9 cellular contexts compared by ENCODE assay signal in genomic region chr12:645563-646071, GRCh38. TPM values are rescaled to one million over a fixed set of nuclear protein-coding genes. Genes with fewer than 3 reads are reported as not detected.
DNase-seq lines count a peak whose midpoint lies in the region; ATAC-seq and TF ChIP-seq lines count a peak whose summit lies in the region.
"Had no signal": no experiment of that assay in that cellular context is flagged by ENCODE, and none has a peak within 500 bp of the region (broad histone marks: within the 10 kb centered on the region; RNA-seq: fewer than 3 reads in every experiment).

No MANE protein-coding gene starts in this region.

- H3K4me1 ChIP-seq in liver (ENCODE audit: control insufficient read depth in 4 of 4, insufficient read depth in 4 of 4, low read length in 3 of 4): peaks cover 22 to 49% (median 40%) of the 10 kb centered on the region in 4 donors
- H3K4me1 ChIP-seq in subcutaneous abdominal adipose tissue (ENCODE audit: control insufficient read depth in 5 of 5, insufficient read depth in 5 of 5, low read length in 5 of 5): peaks cover 26 to 52% (median 51%) of the 10 kb centered on the region in 5 donors

- H3K9me3 ChIP-seq in liver (ENCODE audit: control insufficient read depth in 4 of 4, low read length in 3 of 4): no peaks in the 10 kb centered on the region
- H3K9me3 ChIP-seq in subcutaneous abdominal adipose tissue (ENCODE audit: control insufficient read depth in 5 of 5, low read length in 5 of 5): no peaks in the 10 kb centered on the region

- CTCF ChIA-PET in activated CD8-positive, alpha-beta memory T cell treated with anti-CD3 and anti-CD28 coated beads, Interleukin-2, amount 10 ng/mL, durations not matched to agents 7 days and 5 days (lab: Charles Lee): interaction anchor here (0.9 to 5.3 kb wide), 3 partner anchors 69 to 161 kb away, joined by 3 to 44 read pairs (median 8); partner anchors contain the start of gene WNK1

- H3K4me1 Mint-ChIP-seq in endothelial cell (ENCODE audit: unreplicated experiment): peaks cover 18% of the 10 kb centered on the region
- peaks cover 39% of the 10 kb centered on the region for H3K4me1 Mint-ChIP-seq in activated CD8-positive, alpha-beta memory T cell treated with anti-CD3 and anti-CD28 coated beads, Interleukin-2, amount 10 ng/mL, durations not matched to agents 7 days and 5 days

- ATAC-seq in activated CD8-positive, alpha-beta memory T cell treated with anti-CD3 and anti-CD28 coated beads, Interleukin-2, amount 10 ng/mL, durations not matched to agents 7 days and 5 days: no peak

- H3K27ac ChIP-seq in caudate nucleus (ENCODE audit: low read depth, low read length) (peak overlapping the region; percentile 95), liver (ENCODE audit: low read depth in 1 of 2, low read length in 2 of 2) (peak overlapping the region; percentile 85 to 86), subcutaneous abdominal adipose tissue (ENCODE audit: low read depth, low read length) (peak overlapping the region; percentile 100)

- TF ChIP-seq RAD21 in liver (IDR thresholded peaks at IDR 0.05): peak; percentile 37 to 45

- no peaks in the 10 kb centered on the region for H3K9me3 Mint-ChIP-seq in endothelial cell (ENCODE audit: unreplicated experiment)
- no peaks in the 10 kb centered on the region for H3K9me3 Mint-ChIP-seq in activated CD8-positive, alpha-beta memory T cell treated with anti-CD3 and anti-CD28 coated beads, Interleukin-2, amount 10 ng/mL, durations not matched to agents 7 days and 5 days (ENCODE audit: low read depth)

- no peak overlapping the region for H3K4me3 Mint-ChIP-seq in endothelial cell (ENCODE audit: unreplicated experiment)
- H3K4me3 Mint-ChIP-seq in activated CD8-positive, alpha-beta memory T cell treated with anti-CD3 and anti-CD28 coated beads, Interleukin-2, amount 10 ng/mL, durations not matched to agents 7 days and 5 days: no peak overlapping the region

- no peak overlapping the region for H3K9ac ChIP-seq in liver (ENCODE audit: low read depth in 1 of 2, low read length in 2 of 2)
- peak overlapping the region in 4 of 5 donors; percentile 68 to 98 (median 72) for H3K9ac ChIP-seq in subcutaneous abdominal adipose tissue (ENCODE audit: low read length in 5 of 5)

- H3K27ac Mint-ChIP-seq in endothelial cell (ENCODE audit: unreplicated experiment): no peak overlapping the region
- H3K27ac Mint-ChIP-seq in activated CD8-positive, alpha-beta memory T cell treated with anti-CD3 and anti-CD28 coated beads, Interleukin-2, amount 10 ng/mL, durations not matched to agents 7 days and 5 days: no peak overlapping the region

- H3K4me3 ChIP-seq in liver (ENCODE audit: low read depth in 1 of 3, low read length in 3 of 3): no peak overlapping the region
- H3K4me3 ChIP-seq in subcutaneous abdominal adipose tissue (ENCODE audit: low read depth in 1 of 5, low read length in 5 of 5): peak overlapping the region in 4 of 5 donors; percentile 1 to 45 (median 30)

- 24% methylated on average over 8 of the region's 8 CpGs for WGBS in liver

- no peaks in the 10 kb centered on the region for H3K36me3 ChIP-seq in liver (ENCODE audit: control insufficient read depth in 4 of 4, insufficient read depth in 3 of 4, low read depth in 1 of 4, low read length in 3 of 4)
- H3K36me3 ChIP-seq in subcutaneous abdominal adipose tissue (ENCODE audit: control insufficient read depth in 5 of 5, insufficient read depth in 5 of 5, low read length in 5 of 5): no peaks in the 10 kb centered on the region

- H3K27me3 Mint-ChIP-seq in endothelial cell (ENCODE audit: unreplicated experiment): peaks cover 1% of the 10 kb centered on the region
- H3K27me3 Mint-ChIP-seq in activated CD8-positive, alpha-beta memory T cell treated with anti-CD3 and anti-CD28 coated beads, Interleukin-2, amount 10 ng/mL, durations not matched to agents 7 days and 5 days: no peaks in the 10 kb centered on the region

- H3K27me3 ChIP-seq in liver (ENCODE audit: control insufficient read depth in 4 of 4, insufficient read depth in 4 of 4, low read length in 3 of 4): no peaks in the 10 kb centered on the region
- no peaks in the 10 kb centered on the region for H3K27me3 ChIP-seq in subcutaneous abdominal adipose tissue (ENCODE audit: control insufficient read depth in 5 of 5, insufficient read depth in 4 of 5, low read length in 5 of 5)

- DNase-seq in HuH-7 (ENCODE audit: low spot score): peak; percentile 37
- DNase-seq in caudate nucleus (lab: John Stamatoyannopoulos, UW): peak in 41 of 61 donors; percentile 13 to 90 (median 47)
- DNase-seq in cortex of kidney (lab: John Stamatoyannopoulos, UW): no peak
- no peak for DNase-seq in NCI-H2196 (lab: John Stamatoyannopoulos, UW; ENCODE audit: unreplicated experiment)
- DNase-seq in endothelial cell (ENCODE audit: low spot score): no peak
- no peak for DNase-seq in activated CD8-positive, alpha-beta memory T cell treated with anti-CD3 and anti-CD28 coated beads, Interleukin-2, amount 10 ng/mL, durations not matched to agents 7 days and 5 days
- DNase-seq: Kasumi-1 had no signal

- TF ChIP-seq CTCF in liver (IDR thresholded peaks at IDR 0.05; ENCODE audit: low read depth, low read length, missing input control) (no peak), endothelial cell (IDR thresholded peaks at IDR 0.05; ENCODE audit: unreplicated experiment) (no peak)

- H3K36me3 Mint-ChIP-seq in endothelial cell (ENCODE audit: low read depth, unreplicated experiment): no peaks in the 10 kb centered on the region
- no peaks in the 10 kb centered on the region for H3K36me3 Mint-ChIP-seq in activated CD8-positive, alpha-beta memory T cell treated with anti-CD3 and anti-CD28 coated beads, Interleukin-2, amount 10 ng/mL, durations not matched to agents 7 days and 5 days

TF ChIP-seq in liver, 16 proteins besides CTCF, POLR2A, EP300 and RAD21:
- TF ChIP-seq MAX (IDR thresholded peaks at IDR 0.05) (peak; percentile 38), HNF4A (conservative IDR thresholded peaks at IDR 0.05) (peak; percentile 62 to 81), SP1 (IDR thresholded peaks at IDR 0.05) (peak; percentile 48), FOXA1 (IDR thresholded peaks at IDR 0.05) (peak; percentile 35), REST (IDR thresholded peaks at IDR 0.05) (no peak), ATF3 (IDR thresholded peaks at IDR 0.05) (peak; percentile 21), NR2F2 (IDR thresholded peaks at IDR 0.05) (peak; percentile 79), ZBTB33 (IDR thresholded peaks at IDR 0.05) (no peak), EGR1 (IDR thresholded peaks at IDR 0.05; ENCODE audit: low read depth in 2 of 2) (no peak), RXRA (IDR thresholded peaks at IDR 0.05) (peak; percentile 71 to 84), YY1 (IDR thresholded peaks at IDR 0.05) (peak; percentile 67), FOXA2 (IDR thresholded peaks at IDR 0.05) (peak; percentile 28), JUND (IDR thresholded peaks at IDR 0.05) (peak; percentile 49 to 59)

RNA-seq across cellular contexts. Expression of gene NINJ2, which starts 17.6 kb away (rescaled TPM):
- total RNA-seq in liver: 10 to 100 TPM in 1 of 2 donors, 1 to 10 TPM in 1; 6.7 to 14.9 TPM
- 10 to 100 TPM; 15.9 to 16.5 TPM for polyA plus RNA-seq in liver
- 2.3 TPM for total RNA-seq in endothelial cell (ENCODE audit: unreplicated experiment)
- total RNA-seq in activated CD8-positive, alpha-beta memory T cell treated with anti-CD3 and anti-CD28 coated beads, Interleukin-2, amount 10 ng/mL, durations not matched to agents 7 days and 5 days: 1 to 10 TPM; 6.8 to 7.4 TPM

Comparison
In these comparisons a context has a peak if more than half of its experiments do, and no peak if none do; other contexts are left out.
1. DNase-seq: peak in HuH-7 (single experiment) and caudate nucleus (41 of 61); none in cortex of kidney (single experiment), NCI-H2196 (single experiment), endothelial cell (single experiment) and activated CD8-positive, alpha-beta memory T cell treated with anti-CD3 and anti-CD28 coated beads, Interleukin-2, amount 10 ng/mL, durations not matched to agents 7 days and 5 days (single experiment).
2. H3K4me3 ChIP-seq: peak in subcutaneous abdominal adipose tissue (4 of 5); none in liver (0 of 3).
3. H3K9ac ChIP-seq: peak in subcutaneous abdominal adipose tissue (4 of 5); none in liver (0 of 2).
4. Peak in every context shown above with its lines, with median percentiles within 50 percentile points of each other: H3K27ac ChIP-seq.